In the genomic region with DNA sequence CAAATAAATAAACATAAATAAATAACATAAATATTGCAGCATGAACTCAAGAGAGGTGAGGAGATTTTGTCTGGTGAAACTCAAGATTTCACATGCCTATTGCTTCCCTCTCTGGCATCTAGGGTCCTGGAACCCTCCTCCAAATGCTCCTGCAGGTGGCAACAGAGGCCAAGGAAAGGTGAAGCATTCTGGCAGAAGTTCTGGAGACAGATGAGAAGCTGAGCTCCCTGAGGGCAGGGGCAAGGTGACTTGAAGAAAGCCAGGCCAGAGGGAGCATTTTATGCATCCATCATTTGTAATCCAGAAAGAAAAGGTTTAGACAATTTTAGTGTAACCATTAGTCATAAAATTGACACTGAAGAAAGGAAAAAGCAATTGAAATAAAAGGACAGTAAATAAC, we compare ENCODE assay signal across 8 cellular contexts.
DNase-seq lines count a peak whose midpoint lies in the region; ATAC-seq and TF ChIP-seq lines count a peak whose summit lies in the region.

No MANE protein-coding gene starts in this region.

- peak overlapping the region in 1 of 4 donors; percentile 90 for H3K27ac ChIP-seq in Peyer's patch

- no peak overlapping the region for H3K4me3 Mint-ChIP-seq in IgD-negative memory B cell
- H3K4me3 Mint-ChIP-seq in activated naive CD4-positive, alpha-beta T cell treated with anti-CD3 and anti-CD28 coated beads, Interleukin-2, amount 50 U/mL, for 24 hours = no peak overlapping the region

- H3K4me3 ChIP-seq in Peyer's patch = no peak overlapping the region

- no peaks in the 10 kb centered on the region for H3K27me3 ChIP-seq in Peyer's patch

- DNase-seq in DMS79 treated with DMSO at 0.1 percent for 48 hours (lab: John Stamatoyannopoulos, UW) (peak; percentile 63), Peyer's patch (peak in 2 of 3 donors; percentile 63 to 84), iPS-NIHi7 (ENCODE audit: extremely low spot score) (peak; percentile 73), superior temporal gyrus (ENCODE audit: extremely low spot score) (no peak)
- DNase-seq in stimulated activated CD4-positive, alpha-beta T cell treated with anti-CD3 and anti-CD28 coated beads, Interleukin-4, amount 100 ng/mL, for 1 hour = peak; percentile 58

- no peaks in the 10 kb centered on the region for H3K36me3 ChIP-seq in Peyer's patch

- ATAC-seq in HG03442 (IDR thresholded peaks at IDR 0.05; ENCODE audit: unreplicated experiment) = no peak

- H3K9me3 Mint-ChIP-seq in IgD-negative memory B cell = no peaks in the 10 kb centered on the region
- no peaks in the 10 kb centered on the region for H3K9me3 Mint-ChIP-seq in activated naive CD4-positive, alpha-beta T cell treated with anti-CD3 and anti-CD28 coated beads, Interleukin-2, amount 50 U/mL, for 24 hours

- H3K27me3 Mint-ChIP-seq in IgD-negative memory B cell = peaks cover 2% of the 10 kb centered on the region
- no peaks in the 10 kb centered on the region for H3K27me3 Mint-ChIP-seq in activated naive CD4-positive, alpha-beta T cell treated with anti-CD3 and anti-CD28 coated beads, Interleukin-2, amount 50 U/mL, for 24 hours

- H3K36me3 Mint-ChIP-seq in IgD-negative memory B cell = peaks cover 3% of the 10 kb centered on the region
- H3K36me3 Mint-ChIP-seq in activated naive CD4-positive, alpha-beta T cell treated with anti-CD3 and anti-CD28 coated beads, Interleukin-2, amount 50 U/mL, for 24 hours = no peaks in the 10 kb centered on the region

- no peaks in the 10 kb centered on the region for H3K9me3 ChIP-seq in Peyer's patch

- peak overlapping the region; percentile 10 to 96 (median 61) for H3K27ac Mint-ChIP-seq in IgD-negative memory B cell
- H3K27ac Mint-ChIP-seq in activated naive CD4-positive, alpha-beta T cell treated with anti-CD3 and anti-CD28 coated beads, Interleukin-2, amount 50 U/mL, for 24 hours = peak overlapping the region; percentile 27

- peaks cover 0 to 25% (median 5%) of the 10 kb centered on the region in 4 donors for H3K4me1 ChIP-seq in Peyer's patch

- peaks cover 27 to 34% (median 31%) of the 10 kb centered on the region in 3 donors for H3K4me1 Mint-ChIP-seq in IgD-negative memory B cell
- peaks cover 67% of the 10 kb centered on the region for H3K4me1 Mint-ChIP-seq in activated naive CD4-positive, alpha-beta T cell treated with anti-CD3 and anti-CD28 coated beads, Interleukin-2, amount 50 U/mL, for 24 hours

- no peak for TF ChIP-seq POLR2A in Peyer's patch (IDR thresholded peaks at IDR 0.05)

- TF ChIP-seq CTCF in Peyer's patch (IDR thresholded peaks at IDR 0.05) = peak in 5 of 6 experiments; percentile 56 to 70 (median 64)
